16 cellular contexts compared by ENCODE assay signal in the genomic region with DNA sequence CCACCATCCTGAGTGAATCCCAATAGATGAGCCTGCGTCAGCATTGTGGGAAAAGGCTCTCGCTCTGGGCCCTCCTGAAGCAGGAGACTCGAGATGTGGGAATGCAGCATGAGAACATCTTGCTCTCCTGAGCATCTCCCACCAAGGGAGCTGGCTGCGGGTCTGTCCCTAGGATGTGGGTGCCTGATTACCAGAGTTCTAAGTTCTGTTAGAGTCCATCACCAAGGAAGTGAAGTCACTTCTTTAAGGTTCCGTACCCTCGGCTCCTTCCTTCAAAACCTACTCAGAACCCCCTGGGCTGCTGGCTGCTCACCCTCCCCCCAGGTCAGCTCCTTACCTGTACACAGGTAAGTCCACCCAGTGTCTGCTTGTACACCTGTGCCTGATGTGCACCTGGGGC.
DNase-seq lines count a peak whose midpoint lies in the region; ATAC-seq and TF ChIP-seq lines count a peak whose summit lies in the region.
"Had no signal": no experiment of that assay in that cellular context is flagged by ENCODE, and none has a peak within 500 bp of the region (broad histone marks: within the 10 kb centered on the region; RNA-seq: fewer than 3 reads in every experiment).

No MANE protein-coding gene starts in this region.

- H3K4me1 ChIP-seq in DOHH2 (ENCODE audit: control insufficient read depth, low read length) (peaks cover 67% of the 10 kb centered on the region), endodermal cell (ENCODE audit: control insufficient read depth, insufficient read depth, low read length) (peaks cover 16% of the 10 kb centered on the region)

- intact Hi-C loops in natural killer cell (cut with micrococcal nuclease): loop anchor here (5.0 kb wide), 1 partner anchor 35 kb away; no protein-coding TSS in a partner anchor

- no peaks in the 10 kb centered on the region for H3K9me3 ChIP-seq in DOHH2 (ENCODE audit: control insufficient read depth, insufficient read depth, low read length)
- H3K9me3 ChIP-seq in endodermal cell (ENCODE audit: control insufficient read depth, low read length): no peaks in the 10 kb centered on the region

- H3K27me3 Mint-ChIP-seq in natural killer cell (ENCODE audit: low read depth in 2 of 2) (no peaks in the 10 kb centered on the region), endodermal cell (ENCODE audit: insufficient read depth) (peaks cover 59% of the 10 kb centered on the region), type B pancreatic cell (peaks cover 28% of the 10 kb centered on the region)
- no peaks in the 10 kb centered on the region for H3K27me3 Mint-ChIP-seq in natural killer cell treated with Interleukin-12 subunit alpha and Interleukin-12 subunit beta and Interleukin-15 and Interleukin-18, amount 100 ng/mL, for 72 hours
- H3K27me3 Mint-ChIP-seq in activated T-cell treated with anti-CD3 and anti-CD28 coated beads, Interleukin-2, amount 50 U/mL, for 4 hours (ENCODE audit: low read depth): no peaks in the 10 kb centered on the region

- H3K9me3 Mint-ChIP-seq in natural killer cell (no peaks in the 10 kb centered on the region), endodermal cell (no peaks in the 10 kb centered on the region), type B pancreatic cell (no peaks in the 10 kb centered on the region)
- no peaks in the 10 kb centered on the region for H3K9me3 Mint-ChIP-seq in natural killer cell treated with Interleukin-12 subunit alpha and Interleukin-12 subunit beta and Interleukin-15 and Interleukin-18, amount 100 ng/mL, for 72 hours
- H3K9me3 Mint-ChIP-seq in activated T-cell treated with anti-CD3 and anti-CD28 coated beads, Interleukin-2, amount 50 U/mL, for 4 hours: no peaks in the 10 kb centered on the region
- H3K9me3 Mint-ChIP-seq: GM23338 had no signal

- no peak for DNase-seq in natural killer cell
- DNase-seq in natural killer cell treated with Interleukin-12 subunit alpha and Interleukin-12 subunit beta and Interleukin-15 and Interleukin-18, amount 100 ng/mL, for 72 hours (ENCODE audit: low spot score): no peak
- DNase-seq in endodermal cell: no peak
- DNase-seq in type B pancreatic cell (ENCODE audit: extremely low spot score, unreplicated experiment): no peak
- DNase-seq in inferior parietal cortex (ENCODE audit: extremely low spot score): no peak
- no peak for DNase-seq in activated T-cell treated with anti-CD3 and anti-CD28 coated beads, Interleukin-2, amount 50 U/mL, for 4 hours
- DNase-seq in DMS79 (lab: John Stamatoyannopoulos, UW): no peak
- DNase-seq: NCI-H1694 treated with DMSO at 0.1 percent for 48 hours, NCI-H2107, NCI-H226, NCI-H526 treated with DMSO at 0.1 percent for 48 hours, T-helper 17 cell had no signal

- H3K9me2 ChIP-seq in DOHH2 (replicated peaks; ENCODE audit: control insufficient read depth, low read length): no peaks in the 10 kb centered on the region

- H3K4me2 ChIP-seq in DOHH2 (ENCODE audit: low read length): peak overlapping the region; percentile 68
- H3K4me2 ChIP-seq: GM23338 had no signal

- H3K79me2 ChIP-seq in DOHH2 (ENCODE audit: control insufficient read depth, low read length): peaks cover 16% of the 10 kb centered on the region

- H3K4me3 ChIP-seq in DOHH2 (ENCODE audit: low read length): peak overlapping the region; percentile 37
- no peak overlapping the region for H3K4me3 ChIP-seq in endodermal cell (ENCODE audit: low read length)
- H3K4me3 ChIP-seq: GM23338 had no signal

- H3K27me3 ChIP-seq in DOHH2 (ENCODE audit: control insufficient read depth, low read length): no peaks in the 10 kb centered on the region
- H3K27me3 ChIP-seq in endodermal cell (ENCODE audit: control insufficient read depth, insufficient read depth, low read length, poor library complexity, severe bottlenecking): peaks cover 25% of the 10 kb centered on the region

- H3K36me3 ChIP-seq in DOHH2 (ENCODE audit: control insufficient read depth, low read length) (peaks cover 6% of the 10 kb centered on the region; the same call in 1 of the 2 replicates), endodermal cell (ENCODE audit: control insufficient read depth, insufficient read depth, low read length) (no peaks in the 10 kb centered on the region)

- 83 to 100% methylated on average over 2 to 6 of the region's 6 CpGs for WGBS in endodermal cell (ENCODE audit: insufficient coverage in 1 of 2, insufficient read length in 1 of 2), 2 experiments

- H3K4me1 Mint-ChIP-seq in natural killer cell (peaks cover 50 to 59% of the 10 kb centered on the region in 2 donors), endodermal cell (peaks cover 31% of the 10 kb centered on the region), type B pancreatic cell (ENCODE audit: unreplicated experiment) (no peaks in the 10 kb centered on the region)
- peaks cover 36 to 43% of the 10 kb centered on the region in 2 donors for H3K4me1 Mint-ChIP-seq in natural killer cell treated with Interleukin-12 subunit alpha and Interleukin-12 subunit beta and Interleukin-15 and Interleukin-18, amount 100 ng/mL, for 72 hours (ENCODE audit: low read depth in 2 of 2)
- H3K4me1 Mint-ChIP-seq in activated T-cell treated with anti-CD3 and anti-CD28 coated beads, Interleukin-2, amount 50 U/mL, for 4 hours (ENCODE audit: low read depth): peaks cover 41% of the 10 kb centered on the region
- H3K4me1 Mint-ChIP-seq: GM23338 had no signal

- no peaks in the 10 kb centered on the region for H4K20me1 ChIP-seq in DOHH2 (ENCODE audit: control insufficient read depth, insufficient read depth, low read depth, low read length)

- TF ChIP-seq CTCF in natural killer cell (IDR thresholded peaks at IDR 0.05) (no peak), DOHH2 (IDR thresholded peaks at IDR 0.05; ENCODE audit: low read depth, low read length, poor library complexity, severe bottlenecking) (no peak), endodermal cell (conservative IDR thresholded peaks at IDR 0.05) (no peak), type B pancreatic cell (conservative IDR thresholded peaks at IDR 0.05) (no peak)

- H3K27ac ChIP-seq in DOHH2 (ENCODE audit: low read depth, low read length): peak overlapping the region; percentile 99
- H3K27ac ChIP-seq in endodermal cell (ENCODE audit: low read depth, low read length): no peak overlapping the region
- H3K27ac ChIP-seq: HL-60, RWPE1 had no signal

- H3F3A ChIP-seq in DOHH2 (ENCODE audit: control insufficient read depth, insufficient read depth): peaks cover 26% of the 10 kb centered on the region

- H3K27ac Mint-ChIP-seq in natural killer cell (peak overlapping the region; percentile 88 to 92), endodermal cell (peak overlapping the region; percentile 81), type B pancreatic cell (peak overlapping the region; percentile 58)
- no peak overlapping the region for H3K27ac Mint-ChIP-seq in natural killer cell treated with Interleukin-12 subunit alpha and Interleukin-12 subunit beta and Interleukin-15 and Interleukin-18, amount 100 ng/mL, for 72 hours
- H3K27ac Mint-ChIP-seq: GM23338, T-helper 17 cell had no signal

- no peak overlapping the region for H3K4me3 Mint-ChIP-seq in natural killer cell
- no peak overlapping the region for H3K4me3 Mint-ChIP-seq in natural killer cell treated with Interleukin-12 subunit alpha and Interleukin-12 subunit beta and Interleukin-15 and Interleukin-18, amount 100 ng/mL, for 72 hours
- peak overlapping the region; percentile 11 for H3K4me3 Mint-ChIP-seq in endodermal cell
- no peak overlapping the region for H3K4me3 Mint-ChIP-seq in type B pancreatic cell
- no peak overlapping the region for H3K4me3 Mint-ChIP-seq in activated T-cell treated with anti-CD3 and anti-CD28 coated beads, Interleukin-2, amount 50 U/mL, for 4 hours
- H3K4me3 Mint-ChIP-seq: GM23338 had no signal

- peak overlapping the region; percentile 4 for H3K9ac ChIP-seq in endodermal cell (ENCODE audit: extremely low read depth, low read length, poor library complexity, severe bottlenecking)

- H3K36me3 Mint-ChIP-seq in natural killer cell (no peaks in the 10 kb centered on the region), endodermal cell (ENCODE audit: low read depth) (no peaks in the 10 kb centered on the region), type B pancreatic cell (no peaks in the 10 kb centered on the region)
- no peaks in the 10 kb centered on the region for H3K36me3 Mint-ChIP-seq in natural killer cell treated with Interleukin-12 subunit alpha and Interleukin-12 subunit beta and Interleukin-15 and Interleukin-18, amount 100 ng/mL, for 72 hours
- no peaks in the 10 kb centered on the region for H3K36me3 Mint-ChIP-seq in activated T-cell treated with anti-CD3 and anti-CD28 coated beads, Interleukin-2, amount 50 U/mL, for 4 hours (ENCODE audit: insufficient read depth)

- ATAC-seq in natural killer cell: no peak
- no peak for ATAC-seq in natural killer cell treated with Interleukin-12 subunit alpha and Interleukin-12 subunit beta and Interleukin-15 and Interleukin-18, amount 100 ng/mL, for 72 hours
- ATAC-seq in activated T-cell treated with anti-CD3 and anti-CD28 coated beads, Interleukin-2, amount 50 U/mL, for 4 hours: no peak
- ATAC-seq: GM23338 had no signal

Comparison
In these comparisons a context has a peak if more than half of its experiments do, and no peak if none do; other contexts are left out.
1. H3K27ac Mint-ChIP-seq: peak in natural killer cell (2 of 2), endodermal cell (single experiment) and type B pancreatic cell (single experiment); none in natural killer cell treated with Interleukin-12 subunit alpha and Interleukin-12 subunit beta and Interleukin-15 and Interleukin-18, amount 100 ng/mL, for 72 hours (0 of 2).